19 cellular contexts compared by ENCODE assay signal in genomic region chr1:162038624-162039023, GRCh38. TPM values are rescaled to one million over a fixed set of nuclear protein-coding genes. Genes with fewer than 3 reads are reported as not detected.
A peak's percentile ranks its signal among the peaks of the same experiment; 100 is the strongest.
DNase-seq lines count a peak whose midpoint lies in the region; ATAC-seq, FAIRE-seq and TF ChIP-seq lines count a peak whose summit lies in the region.
"Had no signal": no experiment of that assay in that cellular context is flagged by ENCODE, and none has a peak within 500 bp of the region (broad histone marks: within the 10 kb centered on the region; RNA-seq: fewer than 3 reads in every experiment).

No MANE protein-coding gene starts in this region.

- intact Hi-C loops in HepG2 (cut with micrococcal nuclease; ENCODE audit: unreplicated experiment) (no loop called here), right lobe of liver (cut with DNase I) (loop anchor here in 1 of 2 donors (10.0 kb wide), 1 partner anchor 244 kb away; no protein-coding TSS in a partner anchor), K562 (cut with micrococcal nuclease) (loop anchor here (5.0 to 10.0 kb wide), 3 partner anchors 274 to 554 kb away; partner anchors contain the start of gene ATF6)

- CTCF ChIA-PET in HepG2 (lab: Yijun Ruan, JAX; ENCODE audit: low intra/inter-chr PET ratio, low total read pairs) (interaction anchor here (2.4 kb wide), 1 partner anchor 246 kb away, joined by 23 read pairs; no protein-coding TSS in a partner anchor), K562 (lab: Yijun Ruan, JAX; ENCODE audit: low intra/inter-chr PET ratio) (interaction anchor here (3.3 kb wide), 1 partner anchor 174 kb away, joined by 20 read pairs; no protein-coding TSS in a partner anchor), RWPE1 (lab: Yijun Ruan, JAX) (interaction anchor here (3.0 kb wide), 1 partner anchor 246 kb away, joined by 34 read pairs; no protein-coding TSS in a partner anchor)

- H3K4me3 ChIP-seq in HepG2 (replicated peaks in 1 of 3; ENCODE audit: insufficient read depth in 1 of 3, low read depth in 2 of 3, low read length in 3 of 3) (no peak overlapping the region), right lobe of liver (no peak overlapping the region), MM.1S (ENCODE audit: low read length) (no peak overlapping the region), K562 (no peak overlapping the region)
- H3K4me3 ChIP-seq: GM23338 had no signal

- no peak for TF ChIP-seq EP300 in HepG2 (IDR thresholded peaks at IDR 0.05; ENCODE audit: low read depth in 2 of 2, low read length in 2 of 2)
- TF ChIP-seq EP300 in HepG2 (CRISPR knock-in tag; IDR thresholded peaks at IDR 0.05; ENCODE audit: borderline replicate concordance) = no peak
- no peak for TF ChIP-seq EP300 in K562 (IDR thresholded peaks at IDR 0.05; ENCODE audit: low read length)

- TF ChIP-seq CTCF in HepG2 (CRISPR knock-in tag; IDR thresholded peaks at IDR 0.05) (no peak), right lobe of liver (IDR thresholded peaks at IDR 0.05) (no peak), MM.1S (IDR thresholded peaks at IDR 0.05; ENCODE audit: low read length) (0 out of 2 replicates have a peak, but pooled peaks have one; percentile 9), K562 (IDR thresholded peaks at IDR 0.05 in 2 of 3, conservative IDR thresholded peaks at IDR 0.05 in 1 of 3; ENCODE audit: insufficient read depth in 2 of 3, low read depth in 1 of 3, low read length in 3 of 3) (no peak), RWPE1 (conservative IDR thresholded peaks at IDR 0.05; ENCODE audit: low read depth) (no peak)

- no peaks in the 10 kb centered on the region for H4K20me1 ChIP-seq in HepG2 (ENCODE audit: insufficient read depth, low read length)
- no peaks in the 10 kb centered on the region for H4K20me1 ChIP-seq in MM.1S (ENCODE audit: insufficient read depth, low read length)
- no peaks in the 10 kb centered on the region for H4K20me1 ChIP-seq in K562 (replicated peaks; ENCODE audit: control insufficient read depth, insufficient read depth, low read length)

- ATAC-seq in HepG2 = no peak
- no peak for ATAC-seq in right lobe of liver
- ATAC-seq in K562 = no peak
- no peak for ATAC-seq in GM18907 (IDR thresholded peaks at IDR 0.05; ENCODE audit: unreplicated experiment)
- ATAC-seq: GM23338 had no signal

- no peaks in the 10 kb centered on the region for H3K36me3 ChIP-seq in HepG2 (replicated peaks in 1 of 2; ENCODE audit: control insufficient read depth in 1 of 2, insufficient read depth in 2 of 2, low read length in 2 of 2)
- no peaks in the 10 kb centered on the region for H3K36me3 ChIP-seq in right lobe of liver
- no peaks in the 10 kb centered on the region for H3K36me3 ChIP-seq in MM.1S (replicated peaks; ENCODE audit: insufficient read depth, low read length)
- no peaks in the 10 kb centered on the region for H3K36me3 ChIP-seq in K562 (ENCODE audit: control insufficient read depth, insufficient read depth, low read length)

- peaks cover 0 to 8% of the 10 kb centered on the region in 2 experiments; a peak in 2 of 5 replicates for H3K27me3 ChIP-seq in HepG2 (ENCODE audit: control insufficient read depth in 1 of 2, insufficient read depth in 2 of 2, low read length in 2 of 2)
- H3K27me3 ChIP-seq in right lobe of liver = no peaks in the 10 kb centered on the region
- H3K27me3 ChIP-seq in MM.1S (replicated peaks; ENCODE audit: insufficient read depth, low read length) = no peaks in the 10 kb centered on the region
- H3K27me3 ChIP-seq in K562 (ENCODE audit: control insufficient read depth in 2 of 2, insufficient read depth in 2 of 2, low read length in 2 of 2) = peaks cover 6 to 16% of the 10 kb centered on the region in 2 experiments; a peak in 3 of 5 replicates

- WGBS in HepG2 (ENCODE audit: low lambda C conversion rate) = 7% methylated on average over 1 of the region's 1 CpG
- whole genome bisulfite sequencing in right lobe of liver (ENCODE audit: insufficient coverage, low coverage, low lambda C conversion rate, missing lambda C conversion rate) = 85% methylated on average over 1 of the region's 1 CpG
- 0% methylated on average over 1 of the region's 1 CpG for WGBS in K562 (ENCODE audit: insufficient coverage, low coverage, missing lambda C conversion rate)

- POLR2A ChIA-PET in HepG2 (lab: Yijun Ruan, JAX) (no interaction called here), K562 (lab: Yijun Ruan, JAX) (interaction anchor here (0.7 kb wide), 1 partner anchor 265 kb away, joined by 3 read pairs; no protein-coding TSS in a partner anchor), RWPE1 (lab: Yijun Ruan, JAX; ENCODE audit: low non-redundant PET) (no interaction called here)

- no peak for FAIRE-seq in HepG2 (lab: Jason Lieb, UNC)
- no peak for FAIRE-seq in K562 (lab: Jason Lieb, UNC)
- FAIRE-seq: A204.1, D721Med, GM19239, H54 had no signal

- TF ChIP-seq RAD21 in HepG2 (CRISPR knock-in tag; IDR thresholded peaks at IDR 0.05) (no peak), K562 (CRISPR knock-in tag; conservative IDR thresholded peaks at IDR 0.05 in 1 of 2, IDR thresholded peaks at IDR 0.05 in 1 of 2) (no peak)

- H3K9ac ChIP-seq in HepG2 (ENCODE audit: insufficient read depth, low read depth, low read length) (no peak overlapping the region), MM.1S (ENCODE audit: low read length) (no peak overlapping the region), K562 (ENCODE audit: insufficient read depth in 1 of 2, low read depth in 2 of 2, low read length in 2 of 2) (no peak overlapping the region)

- H3K4me1 ChIP-seq in HepG2 (ENCODE audit: insufficient read depth, low read length) (peaks cover 19% of the 10 kb centered on the region), right lobe of liver (no peaks in the 10 kb centered on the region), MM.1S (ENCODE audit: low read length) (peaks cover 40% of the 10 kb centered on the region), K562 (replicated peaks in 1 of 2; ENCODE audit: control insufficient read depth in 2 of 2, insufficient read depth in 2 of 2, low read length in 2 of 2) (no peaks in the 10 kb centered on the region)
- H3K4me1 ChIP-seq: Caco-2 had no signal

- H3K79me2 ChIP-seq in HepG2 (ENCODE audit: insufficient read depth, low read length) (no peaks in the 10 kb centered on the region), MM.1S (ENCODE audit: low read length) (no peaks in the 10 kb centered on the region), K562 (ENCODE audit: control insufficient read depth, insufficient read depth, low read length) (no peaks in the 10 kb centered on the region)

- H3F3A ChIP-seq in MM.1S (ENCODE audit: insufficient read depth, low read length) = 0 out of 2 replicates have a peak, but pooled peaks cover 7% of the 10 kb centered on the region

- H2AFZ ChIP-seq in HepG2 (ENCODE audit: low read length) (no peak overlapping the region), MM.1S (ENCODE audit: low read length) (peak overlapping the region; percentile 3; the same call in 1 of the 2 replicates), K562 (ENCODE audit: low read depth, low read length) (no peak overlapping the region)
- H2AFZ ChIP-seq: GM23338 had no signal

- no peaks in the 10 kb centered on the region for H3K9me3 ChIP-seq in HepG2 (ENCODE audit: low read length)
- no peaks in the 10 kb centered on the region for H3K9me3 ChIP-seq in right lobe of liver
- no peaks in the 10 kb centered on the region for H3K9me3 ChIP-seq in MM.1S (replicated peaks; ENCODE audit: insufficient read depth, low read length)
- H3K9me3 ChIP-seq in K562 (replicated peaks; ENCODE audit: control insufficient read depth, insufficient read depth, low read depth, low read length) = no peaks in the 10 kb centered on the region; the same call in 1 of the 2 replicates
- H3K9me3 ChIP-seq: Caco-2 had no signal

- no peak overlapping the region for H3K4me2 ChIP-seq in HepG2 (ENCODE audit: low read depth, low read length)
- H3K4me2 ChIP-seq in MM.1S (ENCODE audit: low read depth, low read length) = peak overlapping the region; percentile 33; the same call in 1 of the 2 replicates
- H3K4me2 ChIP-seq in K562 (ENCODE audit: insufficient read depth, low read length) = no peak overlapping the region
- H3K4me2 ChIP-seq: GM23338 had no signal

- DNase-seq in HepG2 (ENCODE audit: low spot score) (no peak), right lobe of liver (no peak), MM.1S (no peak), K562 (ENCODE audit: extremely low read depth in 1 of 4, low spot score in 3 of 4) (no peak), RWPE1 (ENCODE audit: low spot score) (no peak), 8988T (no peak)
- DNase-seq: AML-193; Caco-2; CD4-positive, alpha-beta T cell; DMS79 treated with DMSO at 0.1 percent for 48 hours; GF-D8; HCEC 1CT had no signal

- H3K27ac ChIP-seq in HepG2 (ENCODE audit: extremely low read length, insufficient read depth, low read length) (no peak overlapping the region), right lobe of liver (no peak overlapping the region), MM.1S (ENCODE audit: low read length) (peak overlapping the region; percentile 24; the same call in 1 of the 2 replicates), K562 (ENCODE audit: extremely low read depth, low read depth, low read length) (no peak overlapping the region), RWPE1 (no peak overlapping the region)
- H3K27ac ChIP-seq: C4-2B had no signal

- H3K9me1 ChIP-seq in K562 (ENCODE audit: control insufficient read depth, insufficient read depth, low read length) = no peaks in the 10 kb centered on the region

- in situ Hi-C loops in HepG2 (cut with HindIII; ENCODE audit: extremely low pct_ligation_motif_present, low pct_unique_long_range_greater_than_20kb) = no loop called here
- in situ Hi-C loops in K562 (cut with MboI) = loop anchor here (10.0 kb wide), 1 partner anchor 244 kb away; no protein-coding TSS in a partner anchor

- TF ChIP-seq POLR2A in HepG2 (IDR thresholded peaks at IDR 0.05; ENCODE audit: insufficient read depth in 1 of 2, low read depth in 2 of 2, low read length in 2 of 2) (no peak), right lobe of liver (IDR thresholded peaks at IDR 0.05) (no peak), K562 (conservative IDR thresholded peaks at IDR 0.05) (no peak)

- BruUV-seq in HepG2 (replicated peaks; lab: Mats Ljungman, UMichigan) (no TSS peak), K562 (replicated peaks; lab: Mats Ljungman, UMichigan) (no TSS peak)

- no peaks in the 10 kb centered on the region for H3K9me2 ChIP-seq in MM.1S (replicated peaks; ENCODE audit: insufficient read depth, low read length)

RNA-seq across cellular contexts. Expression of gene OLFML2B, which starts 15.0 kb away (rescaled TPM):
- not detected in 2 replicates for total RNA-seq in HepG2 (2016; rRNA removed; fragmentation: Illumina TruSeq; extraction: Trizol)
- not detected in 2 replicates for total RNA-seq in HepG2 (2016; cell fraction: cytosol; rRNA removed; fragmentation: Illumina TruSeq; extraction: Trizol; ENCODE audit: low read depth)
- total RNA-seq in HepG2 (2016; cell fraction: insoluble cytoplasmic fraction; rRNA removed; fragmentation: Illumina TruSeq; extraction: Trizol) = not detected in 2 replicates
- not detected in 2 replicates for total RNA-seq in HepG2 (2016; cell fraction: membrane; rRNA removed; fragmentation: Illumina TruSeq; extraction: Trizol)
- total RNA-seq in HepG2 (2016; cell fraction: nucleus; rRNA removed; fragmentation: Illumina TruSeq; extraction: Trizol) = not detected in 2 replicates
- polyA plus RNA-seq in HepG2 (2011; rRNA removed) = not detected in 2 replicates
- not detected in 2 replicates for polyA plus RNA-seq in HepG2 (2011; cell fraction: cytosol; rRNA removed)
- polyA plus RNA-seq in HepG2 (2011; cell fraction: nucleus; rRNA removed) = not detected in 2 replicates
- not detected in 2 replicates for polyA plus RNA-seq in HepG2 (2012)
- polyA plus RNA-seq in HepG2 (2016; cell fraction: cytosol; fragmentation: Illumina TruSeq; extraction: Trizol; ENCODE audit: low read depth) = not detected in 2 replicates
- not detected in 2 replicates for polyA plus RNA-seq in HepG2 (2016; cell fraction: insoluble cytoplasmic fraction; fragmentation: Illumina TruSeq; extraction: Trizol; ENCODE audit: low read depth)
- polyA plus RNA-seq in HepG2 (2016; cell fraction: membrane; fragmentation: Illumina TruSeq; extraction: Trizol; ENCODE audit: low read depth) = not detected in 2 replicates
- not detected in 2 replicates for polyA plus RNA-seq in HepG2 (2016; cell fraction: nucleus; fragmentation: Illumina TruSeq; extraction: Trizol; ENCODE audit: insufficient read depth, low read depth)
- polyA minus RNA-seq in HepG2 (2011; rRNA and poly(A)+ RNA removed; ENCODE audit: low replicate concordance) = 0.05 TPM in 1 of 2 replicates, not detected in the other
- not detected in 2 replicates for polyA minus RNA-seq in HepG2 (2011; cell fraction: cytosol; rRNA and poly(A)+ RNA removed)
- polyA minus RNA-seq in HepG2 (2011; cell fraction: nucleus; rRNA and poly(A)+ RNA removed) = not detected in 2 replicates
- total RNA-seq in right lobe of liver = 1 to 10 TPM in 3 of 6 experiments, under 1 TPM in 3; 0.37 to 2.1 (median 1.3) TPM
- not detected in 2 replicates for total RNA-seq in K562 (2011; cell fraction: chromatin; rRNA removed; ENCODE audit: low replicate concordance)
- total RNA-seq in K562 (2011; cell fraction: nucleolus; rRNA removed) = not detected in 2 replicates
- not detected in 2 replicates for total RNA-seq in K562 (2011; cell fraction: nucleoplasm; rRNA removed)
- total RNA-seq in K562 (2014; rRNA removed) = not detected in 2 replicates
- total RNA-seq in K562 (2014; rRNA removed; fragmentation: Illumina TruSeq; extraction: Trizol) = not detected in 2 replicates
- not detected in 2 replicates for total RNA-seq in K562 (2015; rRNA removed; fragmentation: Illumina TruSeq; extraction: Trizol)
- total RNA-seq in K562 (2021) = not detected in 2 replicates
- polyA plus RNA-seq in K562 (2011; rRNA removed) = not detected in 2 replicates
- polyA plus RNA-seq in K562 (2011; cell fraction: cytosol; rRNA removed) = not detected in 2 replicates
- polyA plus RNA-seq in K562 (2011; cell fraction: nucleus; rRNA removed) = not detected in 2 replicates
- polyA plus RNA-seq in K562 (2012) = not detected in 2 replicates
- not detected in 2 replicates for polyA plus RNA-seq in K562 (2014; fragmentation: Illumina TruSeq; extraction: Trizol)
- not detected for polyA plus RNA-seq in K562 (2014; fragmentation: Nextera tagmentation; extraction: Ambion mirVana)
- not detected in 2 replicates for polyA plus RNA-seq in K562 (2014; rRNA removed)
- not detected in 2 replicates for polyA minus RNA-seq in K562 (2011; rRNA and poly(A)+ RNA removed)
- not detected in 2 replicates for polyA minus RNA-seq in K562 (2011; cell fraction: cytosol; rRNA and poly(A)+ RNA removed)
- polyA minus RNA-seq in K562 (2011; cell fraction: nucleus; rRNA and poly(A)+ RNA removed) = not detected in 2 replicates

RNA-seq across cellular contexts. Expression of gene NOS1AP, which starts 30.9 kb away (rescaled TPM):
- total RNA-seq in HepG2 (2016; rRNA removed; fragmentation: Illumina TruSeq; extraction: Trizol) (2.5 and 3.3 TPM in 2 replicates), right lobe of liver (10 to 100 TPM in 3 of 6 experiments, 1 to 10 TPM in 3; 4.7 to 24.8 (median 11.6) TPM), K562 (2014; rRNA removed) (0.41 and 0.45 TPM in 2 replicates), K562 (2014; rRNA removed; fragmentation: Illumina TruSeq; extraction: Trizol) (0.13 and 0.15 TPM in 2 replicates), K562 (2015; rRNA removed; fragmentation: Illumina TruSeq; extraction: Trizol) (0.15 and 0.18 TPM in 2 replicates), K562 (2021) (0.54 and 0.95 TPM in 2 replicates)
- total RNA-seq in HepG2 (2016; cell fraction: cytosol; rRNA removed; fragmentation: Illumina TruSeq; extraction: Trizol; ENCODE audit: low read depth) = 0.44 and 0.71 TPM in 2 replicates
- 2.0 and 3.2 TPM in 2 replicates for total RNA-seq in HepG2 (2016; cell fraction: insoluble cytoplasmic fraction; rRNA removed; fragmentation: Illumina TruSeq; extraction: Trizol)
- 1.0 and 1.1 TPM in 2 replicates for total RNA-seq in HepG2 (2016; cell fraction: membrane; rRNA removed; fragmentation: Illumina TruSeq; extraction: Trizol)
- total RNA-seq in HepG2 (2016; cell fraction: nucleus; rRNA removed; fragmentation: Illumina TruSeq; extraction: Trizol) = 6.2 and 8.0 TPM in 2 replicates
- polyA plus RNA-seq in HepG2 (2011; rRNA removed) (1.9 and 2.0 TPM in 2 replicates), K562 (2011; rRNA removed) (0.22 and 0.45 TPM in 2 replicates), K562 (2014; fragmentation: Illumina TruSeq; extraction: Trizol) (0.27 and 0.46 TPM in 2 replicates), K562 (2014; fragmentation: Nextera tagmentation; extraction: Ambion mirVana) (under 1 TPM; 0.07 to 0.10 TPM), K562 (2014; rRNA removed) (1.5 TPM in 2 replicates)
- polyA plus RNA-seq in HepG2 (2011; cell fraction: cytosol; rRNA removed) = 0.64 and 0.76 TPM in 2 replicates
- 10.0 and 12.0 TPM in 2 replicates for polyA plus RNA-seq in HepG2 (2011; cell fraction: nucleus; rRNA removed)
- polyA plus RNA-seq in HepG2 (2012) = 3.3 and 4.1 TPM in 2 replicates
- polyA plus RNA-seq in HepG2 (2016; cell fraction: cytosol; fragmentation: Illumina TruSeq; extraction: Trizol; ENCODE audit: low read depth) = 0.06 and 0.09 TPM in 2 replicates
- 1.3 and 2.6 TPM in 2 replicates for polyA plus RNA-seq in HepG2 (2016; cell fraction: insoluble cytoplasmic fraction; fragmentation: Illumina TruSeq; extraction: Trizol; ENCODE audit: low read depth)
- polyA plus RNA-seq in HepG2 (2016; cell fraction: membrane; fragmentation: Illumina TruSeq; extraction: Trizol; ENCODE audit: low read depth) = 0.14 and 0.41 TPM in 2 replicates
- polyA plus RNA-seq in HepG2 (2016; cell fraction: nucleus; fragmentation: Illumina TruSeq; extraction: Trizol; ENCODE audit: insufficient read depth, low read depth) = 5.9 and 7.5 TPM in 2 replicates
- polyA minus RNA-seq in HepG2 (2011; rRNA and poly(A)+ RNA removed; ENCODE audit: low replicate concordance) = 8.3 and 12.9 TPM in 2 replicates
- 3.6 and 3.8 TPM in 2 replicates for polyA minus RNA-seq in HepG2 (2011; cell fraction: cytosol; rRNA and poly(A)+ RNA removed)
- 23.2 and 23.6 TPM in 2 replicates for polyA minus RNA-seq in HepG2 (2011; cell fraction: nucleus; rRNA and poly(A)+ RNA removed)
- 2.7 and 3.0 TPM in 2 replicates for total RNA-seq in K562 (2011; cell fraction: chromatin; rRNA removed; ENCODE audit: low replicate concordance)
- total RNA-seq in K562 (2011; cell fraction: nucleolus; rRNA removed) = 1.7 and 2.5 TPM in 2 replicates
- 2.3 and 2.8 TPM in 2 replicates for total RNA-seq in K562 (2011; cell fraction: nucleoplasm; rRNA removed)
- 0.38 and 0.64 TPM in 2 replicates for polyA plus RNA-seq in K562 (2011; cell fraction: cytosol; rRNA removed)
- 1.5 and 1.9 TPM in 2 replicates for polyA plus RNA-seq in K562 (2011; cell fraction: nucleus; rRNA removed)
- polyA plus RNA-seq in K562 (2012) = 0.35 and 1.0 TPM in 2 replicates
- 0.91 and 1.1 TPM in 2 replicates for polyA minus RNA-seq in K562 (2011; rRNA and poly(A)+ RNA removed)
- 0.48 and 1.4 TPM in 2 replicates for polyA minus RNA-seq in K562 (2011; cell fraction: cytosol; rRNA and poly(A)+ RNA removed)
- 1.6 and 2.9 TPM in 2 replicates for polyA minus RNA-seq in K562 (2011; cell fraction: nucleus; rRNA and poly(A)+ RNA removed)
- total RNA-seq: CD4-positive, alpha-beta T cell had no signal
